8 cellular contexts compared by ENCODE assay signal in the genomic region with DNA sequence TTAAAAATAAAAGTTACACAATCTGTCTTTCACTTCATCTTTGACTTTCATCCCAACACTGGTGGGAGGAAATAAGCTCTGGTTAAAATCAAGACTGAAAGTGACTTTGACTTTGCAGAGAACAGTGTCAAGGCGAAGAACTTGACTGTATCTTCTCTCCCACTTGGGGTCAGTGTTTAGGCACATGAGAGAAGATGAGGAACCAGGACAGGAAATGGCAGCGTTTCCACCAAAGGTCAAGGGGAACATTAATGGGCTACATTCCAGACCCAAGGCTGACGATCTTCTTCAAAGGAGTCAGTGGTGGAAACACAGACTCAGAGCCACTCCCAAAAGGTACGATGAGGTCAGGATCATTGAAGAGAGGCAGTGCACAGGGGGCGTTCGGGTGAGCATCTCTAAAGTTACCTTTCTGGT.
A peak's percentile ranks its signal among the peaks of the same experiment; 100 is the strongest.
DNase-seq lines count a peak whose midpoint lies in the region; ATAC-seq and TF ChIP-seq lines count a peak whose summit lies in the region.

No MANE protein-coding gene starts in this region.

- H3K4me2 ChIP-seq in HCT116 (ENCODE audit: low read length) (peak overlapping the region; percentile 53), mammary epithelial cell (ENCODE audit: insufficient read depth, low read depth, low read length) (peak overlapping the region; percentile 76)

- H2AFZ ChIP-seq in HCT116 (ENCODE audit: low read depth, low read length, poor library complexity, severe bottlenecking) (peak overlapping the region; percentile 90), mammary epithelial cell (ENCODE audit: low read depth, low read length) (peak overlapping the region; percentile 77)

- TF ChIP-seq POLR2A in HCT116 (IDR thresholded peaks at IDR 0.05; ENCODE audit: borderline replicate concordance, extremely low read depth, insufficient read depth, insufficient read length) (no peak), right lobe of liver (IDR thresholded peaks at IDR 0.05) (no peak)

- H3K4me3 ChIP-seq in HCT116 (replicated peaks in 1 of 2; ENCODE audit: low read depth in 1 of 2, low read length in 2 of 2) (no peak overlapping the region), mammary epithelial cell (replicated peaks in 1 of 3; ENCODE audit: insufficient read depth in 1 of 3, low read depth in 2 of 3, low read length in 3 of 3) (peak overlapping the region in 1 of 3 experiments; percentile 9), right lobe of liver (no peak overlapping the region)

- peak; percentile 84 for ATAC-seq in HCT116
- peak; percentile 66 to 78 (median 74) for ATAC-seq in right lobe of liver

- dilution Hi-C loops in mammary epithelial cell (cut with HindIII; ENCODE audit: low sequenced_read_pairs): no loop called here

- BruUV-seq in HCT116 (replicated peaks; lab: Mats Ljungman, UMichigan): no TSS peak
- BruUV-seq in mammary epithelial cell (replicated peaks; lab: Mats Ljungman, UMichigan): no TSS peak

- TF ChIP-seq CTCF in HCT116 (IDR thresholded peaks at IDR 0.05 in 2 of 3, conservative IDR thresholded peaks at IDR 0.05 in 1 of 3; ENCODE audit: borderline replicate concordance in 1 of 3, insufficient read depth in 1 of 3, low read depth in 2 of 3, low read length in 2 of 3) (peak; percentile 46 to 53 (median 51); a peak in 5 of 6 replicates), mammary epithelial cell (conservative IDR thresholded peaks at IDR 0.05 in 1 of 2, IDR thresholded peaks at IDR 0.05 in 1 of 2; ENCODE audit: extremely low read depth in 1 of 2, insufficient read depth in 1 of 2, low read depth in 1 of 2, low read length in 2 of 2) (peak; percentile 58 to 61), right lobe of liver (IDR thresholded peaks at IDR 0.05) (peak; percentile 14 to 36 (median 30))

- POLR2A ChIA-PET in HCT116 (lab: Charles Lee): no interaction called here

- H3K9me3 ChIP-seq in HCT116 (ENCODE audit: control insufficient read depth in 1 of 2, insufficient read depth in 1 of 2, low read depth in 1 of 2, low read length in 2 of 2): no peaks in the 10 kb centered on the region
- H3K9me3 ChIP-seq in mammary epithelial cell (replicated peaks; ENCODE audit: insufficient read depth, low read length): no peaks in the 10 kb centered on the region
- no peaks in the 10 kb centered on the region for H3K9me3 ChIP-seq in right lobe of liver

- intact Hi-C loops in HCT116 (cut with micrococcal nuclease) (loop anchor here (1.0 to 2.0 kb wide), 2 partner anchors 605 to 613 kb away; a partner anchor contains a TSS), mammary epithelial cell (cut with micrococcal nuclease) (loop anchor here (1.0 to 10.0 kb wide), 9 partner anchors 51 to 608 kb away; no protein-coding TSS in a partner anchor), right lobe of liver (cut with DNase I) (no loop called here)

- CTCF ChIA-PET in HCT116 (lab: Charles Lee) (interaction anchor here (1.0 to 1.4 kb wide), 2 partner anchors 9 to 607 kb away, joined by 3 to 4 read pairs; no protein-coding TSS in a partner anchor), mammary epithelial cell (lab: Charles Lee; ENCODE audit: low non-redundant PET) (no interaction called here)

- H3K4me1 ChIP-seq in HCT116 (ENCODE audit: control insufficient read depth in 1 of 2, insufficient read depth in 2 of 2, low read length in 2 of 2) (peaks cover 23% of the 10 kb centered on the region in 2 experiments), mammary epithelial cell (ENCODE audit: insufficient read depth, low read length) (peaks cover 55% of the 10 kb centered on the region), right lobe of liver (peaks cover 0 to 6% (median 0%) of the 10 kb centered on the region in 4 donors)

- WGBS in mammary epithelial cell (ENCODE audit: low coverage, missing lambda C conversion rate): 1% methylated on average over 6 of the region's 6 CpGs
- WGBS in right lobe of liver (ENCODE audit: insufficient coverage, low coverage, low lambda C conversion rate, missing lambda C conversion rate): 37% methylated on average over 6 of the region's 6 CpGs

- H3K79me2 ChIP-seq in HCT116 (ENCODE audit: insufficient read depth, low read length): no peaks in the 10 kb centered on the region
- H3K79me2 ChIP-seq in mammary epithelial cell (ENCODE audit: insufficient read depth, low read length): no peaks in the 10 kb centered on the region

- no peaks in the 10 kb centered on the region for H3K9me2 ChIP-seq in HCT116 (ENCODE audit: insufficient read depth)

- H3K9ac ChIP-seq in HCT116 (ENCODE audit: low read length): no peak overlapping the region
- H3K9ac ChIP-seq in mammary epithelial cell (ENCODE audit: insufficient read depth, low read length): peak overlapping the region; percentile 62

- H4K20me1 ChIP-seq in HCT116 (ENCODE audit: insufficient read depth) (no peaks in the 10 kb centered on the region), mammary epithelial cell (ENCODE audit: insufficient read depth, low read length) (no peaks in the 10 kb centered on the region)

- H3K36me3 ChIP-seq in HCT116 (ENCODE audit: control insufficient read depth in 1 of 2, insufficient read depth in 2 of 2, low read length in 2 of 2) (no peaks in the 10 kb centered on the region), mammary epithelial cell (ENCODE audit: insufficient read depth, low read length) (no peaks in the 10 kb centered on the region), right lobe of liver (no peaks in the 10 kb centered on the region)

- H3K27ac ChIP-seq in HCT116 (ENCODE audit: low read depth, low read length): no peak overlapping the region
- peak overlapping the region; percentile 90 for H3K27ac ChIP-seq in mammary epithelial cell (ENCODE audit: insufficient read depth, low read depth, low read length)
- H3K27ac ChIP-seq in right lobe of liver: no peak overlapping the region

- peak; percentile 79 for TF ChIP-seq RAD21 in HCT116 (IDR thresholded peaks at IDR 0.05; ENCODE audit: low read depth)

- 0 out of 2 replicates have a peak, but pooled peaks cover 3% of the 10 kb centered on the region for H3K27me3 ChIP-seq in HCT116 (ENCODE audit: insufficient read depth, low read length)
- H3K27me3 ChIP-seq in mammary epithelial cell (ENCODE audit: insufficient read depth, low read length): no peaks in the 10 kb centered on the region
- no peaks in the 10 kb centered on the region for H3K27me3 ChIP-seq in right lobe of liver

- DNase-seq in EL: peak; percentile 88
- DNase-seq in HCT116 (ENCODE audit: low read depth, low spot score): peak; percentile 36
- peak; percentile 21 for DNase-seq in NCI-H524 treated with DMSO at 0.1 percent for 48 hours (lab: John Stamatoyannopoulos, UW)
- DNase-seq in mammary epithelial cell: peak; percentile 84
- DNase-seq in right lobe of liver: no peak
- no peak for DNase-seq in stimulated activated CD4-positive, alpha-beta T cell treated with anti-CD3 and anti-CD28 coated beads, Interleukin-12 subunit alpha, Interleukin-12 subunit beta, amount 100 ng/mL, for 4 hours
- DNase-seq in epidermal melanocyte (ENCODE audit: insufficient read length, low spot score): no peak
- DNase-seq in activated CD8-positive, alpha-beta memory T cell treated with anti-CD3 and anti-CD28 coated beads for 24 hours: no peak

- RAD21 ChIA-PET in HCT116 (lab: Charles Lee; ENCODE audit: low non-redundant PET in 1 of 2, low total read pairs in 2 of 2, uncharacterized antibody in 2 of 2, unreplicated experiment in 2 of 2): no interaction called here

- in situ Hi-C loops in mammary epithelial cell (cut with MboI; ENCODE audit: low sequenced_read_pairs in 2 of 2): loop anchor here (10.0 to 25.0 kb wide), 3 partner anchors 289 to 609 kb away; a partner anchor contains a TSS

TF ChIP-seq in HCT116, 20 proteins besides CTCF, POLR2A, EP300 and RAD21:
- TF ChIP-seq TCF7L2 (IDR thresholded peaks at IDR 0.05; ENCODE audit: borderline replicate concordance, extremely low read depth, insufficient read depth, insufficient read length) (peak; percentile 39), EZH2 (IDR thresholded peaks at IDR 0.05) (no peak), POLR2AphosphoS5 (IDR thresholded peaks at IDR 0.05; ENCODE audit: low read depth, low read length) (no peak), EZH2phosphoT487 (IDR thresholded peaks at IDR 0.05; ENCODE audit: borderline replicate concordance) (no peak), YY1 (IDR thresholded peaks at IDR 0.05; ENCODE audit: extremely low read depth, insufficient replicate concordance, low read depth, low read length) (peak; percentile 46), SRF (IDR thresholded peaks at IDR 0.05; ENCODE audit: low read depth) (no peak), CBX3 (IDR thresholded peaks at IDR 0.05; ENCODE audit: low read depth) (peak; percentile 33; the same call in 1 of the 2 replicates), ELF1 (IDR thresholded peaks at IDR 0.05; ENCODE audit: borderline replicate concordance, low read depth) (0 out of 2 replicates have a peak, but pooled peaks have one; percentile 18), JUND (IDR thresholded peaks at IDR 0.05) (no peak), FOSL1 (IDR thresholded peaks at IDR 0.05; ENCODE audit: low read depth) (no peak), EGR1 (IDR thresholded peaks at IDR 0.05; ENCODE audit: low read depth) (no peak), ZNF274 (IDR thresholded peaks at IDR 0.05; ENCODE audit: low read depth, low read length) (no peak)

Comparison
In these comparisons a context has a peak if more than half of its experiments do, and no peak if none do; other contexts are left out.
1. DNase-seq: peak in EL (single experiment), HCT116 (single experiment), NCI-H524 treated with DMSO at 0.1 percent for 48 hours (single experiment) and mammary epithelial cell (single experiment); none in right lobe of liver (0 of 3), stimulated activated CD4-positive, alpha-beta T cell treated with anti-CD3 and anti-CD28 coated beads, Interleukin-12 subunit alpha, Interleukin-12 subunit beta, amount 100 ng/mL, for 4 hours (single experiment), epidermal melanocyte (single experiment) and activated CD8-positive, alpha-beta memory T cell treated with anti-CD3 and anti-CD28 coated beads for 24 hours (single experiment).
2. intact Hi-C loops: an anchor here in HCT116 (1.0 to 2.0 kb wide) and mammary epithelial cell (1.0 to 10.0 kb wide); none called in right lobe of liver.
3. Peak in every context shown above with its lines, with median percentiles within 50 percentile points of each other: CTCF ChIP-seq.